16 cellular contexts compared by ENCODE assay signal in genomic region chr13:60574706-60575105, GRCh38.
DNase-seq lines count a peak whose midpoint lies in the region; ATAC-seq and TF ChIP-seq lines count a peak whose summit lies in the region.
"Had no signal": no experiment of that assay in that cellular context is flagged by ENCODE, and none has a peak within 500 bp of the region (broad histone marks: within the 10 kb centered on the region; RNA-seq: fewer than 3 reads in every experiment).

No MANE protein-coding gene starts in this region.

- H3K56ac ChIP-seq in mesendoderm (ENCODE audit: low read length): no peak overlapping the region

- H3K27ac Mint-ChIP-seq in GM23338: peak overlapping the region; percentile 29; the same call in 1 of the 2 replicates
- H3K27ac Mint-ChIP-seq: CD4-positive, alpha-beta T cell; HFFc6 had no signal

- no CpG with 5 or more reads among the region's 5 CpGs for WGBS in mesendoderm (ENCODE audit: extremely low coverage, insufficient coverage, low lambda C conversion rate)
- WGBS in neuronal stem cell (ENCODE audit: extremely low coverage in 2 of 2, insufficient read length in 2 of 2, insufficient replicate concordance in 1 of 2), 2 donors: no CpG with 5 or more reads among the region's 5 CpGs

- H3K9ac ChIP-seq in SK-N-MC (ENCODE audit: insufficient read length) (no peak overlapping the region), mesendoderm (ENCODE audit: low read length) (no peak overlapping the region), neuronal stem cell (ENCODE audit: low read depth, low read length, poor library complexity) (no peak overlapping the region)

- no peaks in the 10 kb centered on the region for H3K27me3 ChIP-seq in GM23338 (ENCODE audit: insufficient read depth)
- no peaks in the 10 kb centered on the region for H3K27me3 ChIP-seq in mesendoderm (ENCODE audit: insufficient read depth, low read length, poor library complexity)
- H3K27me3 ChIP-seq in neuronal stem cell (ENCODE audit: control insufficient read depth in 3 of 3, insufficient read depth in 3 of 3, low read depth in 1 of 3, low read length in 3 of 3): no peaks in the 10 kb centered on the region
- H3K27me3 ChIP-seq in ascending aorta: no peaks in the 10 kb centered on the region

- no peak overlapping the region for H3K14ac ChIP-seq in neuronal stem cell (ENCODE audit: low read length)

- H3K36me3 Mint-ChIP-seq in GM23338 (ENCODE audit: low read depth): peaks cover 16% of the 10 kb centered on the region

- no peak overlapping the region for H3K4ac ChIP-seq in mesendoderm (ENCODE audit: low read depth, low read length)
- H3K4ac ChIP-seq in neuronal stem cell (ENCODE audit: low read length): no peak overlapping the region

- H2AFZ ChIP-seq in GM23338 (0 out of 2 replicates have a peak overlapping the region, but pooled peaks have one; percentile 15), neuronal stem cell (ENCODE audit: low read length) (no peak overlapping the region)

- no peaks in the 10 kb centered on the region for H3F3A ChIP-seq in GM23338 (replicated peaks; ENCODE audit: low read depth)

- H3K4me3 ChIP-seq in GM23338 (no peak overlapping the region), SK-N-MC (no peak overlapping the region), mesendoderm (ENCODE audit: low read length) (no peak overlapping the region), neuronal stem cell (ENCODE audit: low read length in 2 of 2) (no peak overlapping the region), ascending aorta (no peak overlapping the region)

- H3K9me3 ChIP-seq in SK-N-MC (ENCODE audit: low read depth, low read length) (peaks cover 5% of the 10 kb centered on the region; the same call in 1 of the 2 replicates), neuronal stem cell (replicated peaks in 1 of 2; ENCODE audit: control insufficient read depth in 2 of 2, insufficient read depth in 1 of 2, low read depth in 1 of 2, low read length in 2 of 2) (peaks cover 0 to 12% of the 10 kb centered on the region in 2 donors), ascending aorta (no peaks in the 10 kb centered on the region)
- H3K9me3 ChIP-seq: Caco-2 had no signal

- peaks cover 8% of the 10 kb centered on the region for H3K27me3 Mint-ChIP-seq in GM23338 (ENCODE audit: insufficient read depth, low read depth, poor library complexity)
- H3K27me3 Mint-ChIP-seq: CD4-positive, alpha-beta T cell had no signal

- H3K4me3 Mint-ChIP-seq in GM23338: no peak overlapping the region
- H3K4me3 Mint-ChIP-seq: CD4-positive, alpha-beta T cell; HFFc6 had no signal

- H4K20me1 ChIP-seq in GM23338 (replicated peaks; ENCODE audit: insufficient read depth): no peaks in the 10 kb centered on the region

- H3K4me2 ChIP-seq in GM23338 (no peak overlapping the region), mesendoderm (ENCODE audit: low read length) (no peak overlapping the region), neuronal stem cell (ENCODE audit: insufficient read depth, low read length, poor library complexity, severe bottlenecking) (no peak overlapping the region)

- H4K8ac ChIP-seq in mesendoderm (ENCODE audit: low read depth, low read length): no peak overlapping the region
- H4K8ac ChIP-seq in neuronal stem cell (ENCODE audit: low read depth, low read length): no peak overlapping the region

- peaks cover 33% of the 10 kb centered on the region for H3K4me1 Mint-ChIP-seq in GM23338

- H2AK5ac ChIP-seq in mesendoderm (ENCODE audit: low read length): no peak overlapping the region
- no peak overlapping the region for H2AK5ac ChIP-seq in neuronal stem cell (ENCODE audit: low read depth, low read length)

- H3K79me2 ChIP-seq in GM23338 (replicated peaks; ENCODE audit: insufficient read depth) (no peaks in the 10 kb centered on the region), mesendoderm (ENCODE audit: control insufficient read depth, insufficient read depth, low read length) (no peaks in the 10 kb centered on the region)

- H2BK15ac ChIP-seq in mesendoderm (replicated peaks; ENCODE audit: low read depth) (no peak overlapping the region), neuronal stem cell (ENCODE audit: low read length) (no peak overlapping the region)

- H4K5ac ChIP-seq in mesendoderm (ENCODE audit: low read length): no peak overlapping the region

- no peaks in the 10 kb centered on the region for H3K36me3 ChIP-seq in GM23338 (ENCODE audit: insufficient read depth)
- peaks cover 13% of the 10 kb centered on the region for H3K36me3 ChIP-seq in SK-N-MC (ENCODE audit: insufficient read depth, low read length)
- no peaks in the 10 kb centered on the region for H3K36me3 ChIP-seq in mesendoderm (ENCODE audit: control insufficient read depth, insufficient read depth, low read length)
- H3K36me3 ChIP-seq in neuronal stem cell (replicated peaks in 1 of 2; ENCODE audit: control insufficient read depth in 2 of 2, insufficient read depth in 2 of 2, low read length in 2 of 2): peaks cover 0 to 11% of the 10 kb centered on the region in 2 donors
- peaks cover 0 to 16% of the 10 kb centered on the region in 2 donors for H3K36me3 ChIP-seq in ascending aorta

- no peak for ATAC-seq in GM23338
- no peak for ATAC-seq in GM19351 (IDR thresholded peaks at IDR 0.05; ENCODE audit: unreplicated experiment)
- ATAC-seq: HCT116 had no signal

- H2BK5ac ChIP-seq in mesendoderm (ENCODE audit: low read length): no peak overlapping the region
- no peak overlapping the region for H2BK5ac ChIP-seq in neuronal stem cell (ENCODE audit: low read length)

- H2BK120ac ChIP-seq in mesendoderm (ENCODE audit: low read depth, low read length) (no peak overlapping the region), neuronal stem cell (ENCODE audit: low read depth, low read length) (no peak overlapping the region)

- no peaks in the 10 kb centered on the region for H3K79me1 ChIP-seq in mesendoderm (ENCODE audit: low read length)
- H3K79me1 ChIP-seq in neuronal stem cell (ENCODE audit: low read depth, low read length): no peaks in the 10 kb centered on the region

- DNase-seq in GM23338 (ENCODE audit: low spot score) (peak; percentile 24), SK-N-MC (ENCODE audit: low read depth, low spot score) (no peak), mesendoderm (peak; percentile 57), neuronal stem cell (ENCODE audit: low spot score) (no peak), HCEC 1CT (no peak), ascending aorta (ENCODE audit: low spot score in 2 of 2) (no peak), globus pallidus (ENCODE audit: low spot score) (no peak)
- DNase-seq: AML-193; Caco-2; CD4-positive, alpha-beta T cell; GDM1; HFFc6; KG1 had no signal

- H2BK12ac ChIP-seq in neuronal stem cell (ENCODE audit: low read length): no peak overlapping the region

- peaks cover 3% of the 10 kb centered on the region; the same call in 1 of the 2 replicates for H3K9me2 ChIP-seq in GM23338 (ENCODE audit: insufficient read depth)

- intact Hi-C loops in ascending aorta (cut with DNase I): no loop called here

- H3K18ac ChIP-seq in mesendoderm (ENCODE audit: low read length) (peak overlapping the region; percentile 20), neuronal stem cell (ENCODE audit: low read length) (peak overlapping the region; percentile 58)

- no peak overlapping the region for H3K23ac ChIP-seq in mesendoderm (ENCODE audit: low read length)
- H3K23ac ChIP-seq in neuronal stem cell (ENCODE audit: low read depth, low read length, poor library complexity): no peak overlapping the region

- H3K4me1 ChIP-seq in GM23338 (ENCODE audit: insufficient read depth) (peaks cover 35% of the 10 kb centered on the region), mesendoderm (ENCODE audit: control insufficient read depth, low read depth, low read length) (peaks cover 10% of the 10 kb centered on the region), neuronal stem cell (ENCODE audit: control insufficient read depth in 2 of 2, insufficient read depth in 1 of 2, low read depth in 1 of 2, low read length in 2 of 2) (peaks cover 14 to 16% of the 10 kb centered on the region in 2 donors), ascending aorta (no peaks in the 10 kb centered on the region)

- H3K9me3 Mint-ChIP-seq in GM23338: peaks cover 2% of the 10 kb centered on the region; the same call in 2 of the 3 replicates
- H3K9me3 Mint-ChIP-seq: HFFc6 had no signal

- no peak; a peak in 1 of 4 replicates for TF ChIP-seq CTCF in GM23338 (conservative IDR thresholded peaks at IDR 0.05; ENCODE audit: low read depth in 2 of 2)
- TF ChIP-seq CTCF in ascending aorta (IDR thresholded peaks at IDR 0.05): no peak

- H4K91ac ChIP-seq in neuronal stem cell (ENCODE audit: low read depth, low read length, poor library complexity): no peak overlapping the region

- peak overlapping the region; percentile 0; the same call in 1 of the 2 replicates for H3K27ac ChIP-seq in GM23338 (ENCODE audit: low read depth)
- peak overlapping the region; percentile 77 for H3K27ac ChIP-seq in SK-N-MC
- no peak overlapping the region for H3K27ac ChIP-seq in mesendoderm (ENCODE audit: low read depth, low read length)
- H3K27ac ChIP-seq in neuronal stem cell (replicated peaks; ENCODE audit: low read length): no peak overlapping the region
- H3K27ac ChIP-seq in ascending aorta: no peak overlapping the region
- H3K27ac ChIP-seq: C4-2B had no signal

TF ChIP-seq in GM23338, 12 proteins besides CTCF, POLR2A, EP300 and RAD21:
- TF ChIP-seq JUNB (IDR thresholded peaks at IDR 0.05; ENCODE audit: unreplicated experiment): no peak
TF ChIP-seq in GM23338: peak in this region for 0.

Comparison
In these comparisons a context has a peak if more than half of its experiments do, and no peak if none do; other contexts are left out.
1. DNase-seq: peak in GM23338 (single experiment) and mesendoderm (single experiment); none in SK-N-MC (single experiment), neuronal stem cell (single experiment), HCEC 1CT (single experiment), ascending aorta (0 of 2) and globus pallidus (single experiment).
2. H3K27ac ChIP-seq: peak in GM23338 (single experiment) and SK-N-MC (single experiment); none in mesendoderm (single experiment), neuronal stem cell (single experiment) and ascending aorta (0 of 2).